8 cellular contexts compared by ENCODE assay signal in genomic region chr6:6556738-6557503, GRCh38. TPM values are rescaled to one million over a fixed set of nuclear protein-coding genes. Genes with fewer than 3 reads are reported as not detected.
A peak's percentile ranks its signal among the peaks of the same experiment; 100 is the strongest.
DNase-seq lines count a peak whose midpoint lies in the region; ATAC-seq and TF ChIP-seq lines count a peak whose summit lies in the region.

No MANE protein-coding gene starts in this region.

- no peak overlapping the region for H3K4me3 Mint-ChIP-seq in stimulated activated naive CD8-positive, alpha-beta T cell treated with anti-CD3 and anti-CD28 coated beads, Interleukin-15, amount 100 ng/mL, for 72 hours

- intact Hi-C loops in Right ventricle myocardium inferior (cut with DNase I) (loop anchor here (5.0 to 10.0 kb wide), 2 partner anchors 105 to 688 kb away; no protein-coding TSS in a partner anchor), cardiac septum (cut with DNase I) (loop anchor here (5.0 kb wide), 2 partner anchors 40 to 685 kb away; no protein-coding TSS in a partner anchor), breast epithelium (cut with DNase I; ENCODE audit: low total_unique reads) (no loop called here), left colon (cut with DNase I, micrococcal nuclease) (no loop called here)

- peaks cover 0 to 9% of the 10 kb centered on the region in 2 donors for H3K27me3 ChIP-seq in breast epithelium

- H3K4me1 Mint-ChIP-seq in stimulated activated naive CD8-positive, alpha-beta T cell treated with anti-CD3 and anti-CD28 coated beads, Interleukin-15, amount 100 ng/mL, for 72 hours, result peaks cover 66% of the 10 kb centered on the region

- DNase-seq in Right ventricle myocardium inferior (ENCODE audit: missing footprints), result no peak
- DNase-seq in cardiac septum (ENCODE audit: low spot score), result no peak
- DNase-seq in LHCN-M2 (ENCODE audit: low read depth), result peak; percentile 19
- no peak for DNase-seq in breast epithelium (ENCODE audit: low spot score in 2 of 2)
- DNase-seq in left colon, result peak in 1 of 2 donors; percentile 39
- DNase-seq in stimulated activated naive CD8-positive, alpha-beta T cell treated with anti-CD3 and anti-CD28 coated beads, Interleukin-15, amount 100 ng/mL, for 72 hours, result peak in 1 of 2 donors; percentile 36

- H3K4me1 ChIP-seq in breast epithelium, result no peaks in the 10 kb centered on the region

- ATAC-seq in Right ventricle myocardium inferior (peak; percentile 74), SK-N-SH treated with all-trans-retinoic acid at 6 μM for 48 hours (peak; percentile 82), left colon (peak; percentile 67), GM21717 (IDR thresholded peaks at IDR 0.05; ENCODE audit: unreplicated experiment) (no peak)
- ATAC-seq in stimulated activated naive CD8-positive, alpha-beta T cell treated with anti-CD3 and anti-CD28 coated beads, Interleukin-15, amount 100 ng/mL, for 72 hours, result peak; percentile 45

- H3K36me3 ChIP-seq in breast epithelium, result no peaks in the 10 kb centered on the region

- peak in 2 of 3 donors; percentile 49 to 58 for TF ChIP-seq CTCF in breast epithelium (IDR thresholded peaks at IDR 0.05)

- H3K27ac Mint-ChIP-seq in stimulated activated naive CD8-positive, alpha-beta T cell treated with anti-CD3 and anti-CD28 coated beads, Interleukin-15, amount 100 ng/mL, for 72 hours, result peak overlapping the region in 1 of 2 donors; percentile 19

- TF ChIP-seq POLR2A in breast epithelium (IDR thresholded peaks at IDR 0.05), result no peak

- H3K9me3 ChIP-seq in breast epithelium, result no peaks in the 10 kb centered on the region

- H3K27ac ChIP-seq in breast epithelium, result no peak overlapping the region

- no peaks in the 10 kb centered on the region for H3K27me3 Mint-ChIP-seq in stimulated activated naive CD8-positive, alpha-beta T cell treated with anti-CD3 and anti-CD28 coated beads, Interleukin-15, amount 100 ng/mL, for 72 hours

- no peaks in the 10 kb centered on the region for H3K9me3 Mint-ChIP-seq in stimulated activated naive CD8-positive, alpha-beta T cell treated with anti-CD3 and anti-CD28 coated beads, Interleukin-15, amount 100 ng/mL, for 72 hours

- H3K4me3 ChIP-seq in breast epithelium, result no peak overlapping the region

TF ChIP-seq in SK-N-SH treated with all-trans-retinoic acid at 6 μM for 48 hours, 23 proteins besides CTCF, POLR2A, EP300 and RAD21:
- TF ChIP-seq POU6F1 (CRISPR knock-in tag; IDR thresholded peaks at IDR 0.05; ENCODE audit: borderline replicate concordance, low read depth) (no peak), CSDC2 (CRISPR knock-in tag; IDR thresholded peaks at IDR 0.05) (no peak), PATZ1 (CRISPR knock-in tag; IDR thresholded peaks at IDR 0.05; ENCODE audit: borderline replicate concordance) (no peak), ZNF8 (CRISPR knock-in tag; IDR thresholded peaks at IDR 0.05) (no peak)

RNA-seq across cellular contexts. Expression of gene LY86, which starts 31.6 kb away (rescaled TPM):
- 1.1 TPM for total RNA-seq in Right ventricle myocardium inferior
- total RNA-seq in cardiac septum, result 1.9 TPM
- not detected in 2 replicates for total RNA-seq in LHCN-M2 (2014; rRNA removed)
- not detected for polyA plus RNA-seq in LHCN-M2 (2012)
- 1 to 10 TPM; 3.3 to 8.3 (median 3.4) TPM for total RNA-seq in breast epithelium
- 1 to 10 TPM in 1 of 2 donors, under 1 TPM in 1; 0.49 to 2.3 TPM for total RNA-seq in left colon

Comparison
In these comparisons a context has a peak if more than half of its experiments do, and no peak if none do; other contexts are left out.
1. intact Hi-C loops: an anchor here in Right ventricle myocardium inferior (5.0 to 10.0 kb wide) and cardiac septum (5.0 kb wide); none called in breast epithelium and left colon.